9 cellular contexts compared by ENCODE assay signal in the genomic region with DNA sequence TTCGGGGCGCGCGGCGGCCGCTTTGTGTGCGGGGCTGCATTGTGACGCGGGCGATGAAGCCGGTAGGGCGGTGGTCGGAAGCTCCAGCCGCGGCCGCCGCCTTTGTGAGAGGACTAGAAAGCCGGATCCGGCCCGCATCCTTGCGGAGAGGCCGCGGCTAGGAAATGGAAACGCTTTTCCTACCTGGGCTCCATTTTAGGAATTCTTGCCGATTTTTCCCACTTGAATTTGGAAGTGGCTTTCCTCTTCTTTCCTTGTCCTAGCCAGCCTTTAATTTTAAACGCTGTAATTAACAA. TPM values are rescaled to one million over a fixed set of nuclear protein-coding genes. Genes with fewer than 3 reads are reported as not detected.
DNase-seq lines count a peak whose midpoint lies in the region; ATAC-seq, FAIRE-seq and TF ChIP-seq lines count a peak whose summit lies in the region.
"Had no signal": no experiment of that assay in that cellular context is flagged by ENCODE, and none has a peak within 500 bp of the region (broad histone marks: within the 10 kb centered on the region; RNA-seq: fewer than 3 reads in every experiment).

No MANE protein-coding gene starts in this region.

- peaks cover 32% of the 10 kb centered on the region for H3K4me1 ChIP-seq in astrocyte (ENCODE audit: insufficient read depth, low read length)
- H3K4me1 ChIP-seq in left lung: peaks cover 0 to 30% of the 10 kb centered on the region in 2 donors
- no peaks in the 10 kb centered on the region for H3K4me1 ChIP-seq in thyroid gland

- no peak for TF ChIP-seq POLR2A in thyroid gland (IDR thresholded peaks at IDR 0.05)

- TF ChIP-seq CTCF in astrocyte (IDR thresholded peaks at IDR 0.05; ENCODE audit: insufficient read depth, low read depth, low read length): no peak
- no peak for TF ChIP-seq CTCF in left lung (IDR thresholded peaks at IDR 0.05)
- TF ChIP-seq CTCF in thyroid gland (IDR thresholded peaks at IDR 0.05): no peak

- FAIRE-seq in astrocyte (lab: Jason Lieb, UNC): no peak
- FAIRE-seq: islet of Langerhans had no signal

- H3K4me2 ChIP-seq in astrocyte (ENCODE audit: low read length): peak overlapping the region; percentile 95

- H3K27me3 ChIP-seq in astrocyte (ENCODE audit: insufficient read depth, low read length) (no peaks in the 10 kb centered on the region), left lung (peaks cover 0 to 13% of the 10 kb centered on the region in 2 donors), thyroid gland (no peaks in the 10 kb centered on the region)

- 0 to 1% methylated on average over 10 to 26 of the region's 26 CpGs for WGBS in thyroid gland, 2 donors

- ATAC-seq in Right ventricle myocardium inferior (peak; percentile 4), left lung (peak; percentile 2), GM18502 (IDR thresholded peaks at IDR 0.05; ENCODE audit: poor library complexity, unreplicated experiment) (no peak), GM18517 (IDR thresholded peaks at IDR 0.05; ENCODE audit: unreplicated experiment) (no peak), GM19467 (IDR thresholded peaks at IDR 0.05; ENCODE audit: unreplicated experiment) (no peak)

- H3K27ac ChIP-seq in astrocyte (ENCODE audit: low read depth, low read length) (peak overlapping the region; percentile 94), left lung (peak overlapping the region; percentile 97 to 98), thyroid gland (peak overlapping the region; percentile 79 to 92 (median 89))

- DNase-seq in Right ventricle myocardium inferior (ENCODE audit: missing footprints) (peak; percentile 71), cardiac septum (ENCODE audit: low spot score) (no peak), astrocyte (ENCODE audit: low read depth) (no peak), left lung (peak; percentile 40 to 83), thyroid gland (peak; percentile 36 to 45)

- H3K27ac Mint-ChIP-seq in astrocyte (ENCODE audit: unreplicated experiment): peak overlapping the region; percentile 99

- peak overlapping the region; percentile 100 for H3K9ac ChIP-seq in astrocyte (ENCODE audit: low read length)

- H3K4me1 Mint-ChIP-seq in astrocyte (ENCODE audit: low read depth, unreplicated experiment): peaks cover 4% of the 10 kb centered on the region

- H3K36me3 Mint-ChIP-seq in astrocyte (ENCODE audit: low read depth, unreplicated experiment): peaks cover 11% of the 10 kb centered on the region

- peaks cover 13% of the 10 kb centered on the region for H4K20me1 ChIP-seq in astrocyte (ENCODE audit: insufficient read depth, low read length)

- H3K4me3 Mint-ChIP-seq in astrocyte (ENCODE audit: unreplicated experiment): peak overlapping the region; percentile 93

- H3K36me3 ChIP-seq in astrocyte (ENCODE audit: insufficient read depth, low read length): peaks cover 4% of the 10 kb centered on the region
- H3K36me3 ChIP-seq in left lung: peaks cover 0 to 4% of the 10 kb centered on the region in 2 donors
- H3K36me3 ChIP-seq in thyroid gland: no peaks in the 10 kb centered on the region

- H3K9me3 ChIP-seq in astrocyte (ENCODE audit: insufficient read depth, low read depth, low read length) (no peaks in the 10 kb centered on the region), left lung (no peaks in the 10 kb centered on the region), thyroid gland (no peaks in the 10 kb centered on the region)

- no peak overlapping the region for H2AFZ ChIP-seq in astrocyte (ENCODE audit: low read depth, low read length)

- H3K4me3 ChIP-seq in astrocyte (ENCODE audit: insufficient read depth, low read depth, low read length) (peak overlapping the region; percentile 90), left lung (peak overlapping the region; percentile 48 to 63), thyroid gland (replicated peaks in 1 of 3) (peak overlapping the region; percentile 47 to 66 (median 59))

- no peaks in the 10 kb centered on the region for H3K27me3 Mint-ChIP-seq in astrocyte (ENCODE audit: low read depth, unreplicated experiment)

- H3K9me3 Mint-ChIP-seq in astrocyte (ENCODE audit: unreplicated experiment): no peaks in the 10 kb centered on the region

- peaks cover 43% of the 10 kb centered on the region for H3K79me2 ChIP-seq in astrocyte (ENCODE audit: insufficient read depth, low read length)

- intact Hi-C loops in Right ventricle myocardium inferior (cut with DNase I): loop anchor here (5.0 to 10.0 kb wide), 3 partner anchors 127 to 679 kb away; a partner anchor contains a TSS
- intact Hi-C loops in cardiac septum (cut with DNase I): loop anchor here (2.0 to 10.0 kb wide), 3 partner anchors 187 to 513 kb away; no protein-coding TSS in a partner anchor
- intact Hi-C loops in left lung (cut with DNase I): loop anchor here in 1 of 2 donors (10.0 kb wide), 1 partner anchor 119 kb away; no protein-coding TSS in a partner anchor
- intact Hi-C loops in thyroid gland (cut with DNase I): loop anchor here (10.0 kb wide), 1 partner anchor 509 kb away; no protein-coding TSS in a partner anchor

RNA-seq across cellular contexts. Expression of a gene that starts 0.7 kb away (rescaled TPM):
- total RNA-seq in Right ventricle myocardium inferior: 1,134 TPM
- 921 TPM for total RNA-seq in cardiac septum
- 3,722 and 4,388 TPM in 2 replicates for total RNA-seq in astrocyte
- 1,000 to 10,000 TPM; 4,574 to 4,791 TPM for total RNA-seq in left lung
- total RNA-seq in thyroid gland: 1,000 to 10,000 TPM in 3 of 4 donors, 100 to 1,000 TPM in 1; 854 to 2,672 (median 1,302) TPM

Comparison
In these comparisons a context has a peak if more than half of its experiments do, and no peak if none do; other contexts are left out.
1. DNase-seq: peak in Right ventricle myocardium inferior (single experiment), left lung (2 of 2) and thyroid gland (2 of 2); none in cardiac septum (single experiment) and astrocyte (single experiment).
2. ATAC-seq: peak in Right ventricle myocardium inferior (single experiment) and left lung (single experiment); none in GM18502 (single experiment), GM18517 (single experiment) and GM19467 (single experiment).
3. Peak in every context shown above with its lines, with median percentiles within 50 percentile points of each other: H3K27ac ChIP-seq and H3K4me3 ChIP-seq.